In genomic region chrX:130805906-130806305, GRCh38 we compare ENCODE assay signal across 15 cellular contexts.
"Had no signal": no experiment of that assay in that cellular context is flagged by ENCODE, and none has a peak within 500 bp of the region (broad histone marks: within the 10 kb centered on the region; RNA-seq: fewer than 3 reads in every experiment).

No MANE protein-coding gene starts in this region.

- H3K27ac ChIP-seq: ascending aorta, left lung, thyroid gland had no signal

- ATAC-seq: activated T-cell treated with anti-CD3 and anti-CD28 coated beads, Interleukin-2, amount 50 U/mL, for 4 hours; left lung had no signal

- DNase-seq: activated CD4-positive, alpha-beta T cell treated with anti-CD3 and anti-CD28 coated beads, Interleukin-2, amount 10 ng/mL, durations not matched to agents 24 days and 14 days; activated CD8-positive, alpha-beta memory T cell treated with anti-CD3 and anti-CD28 coated beads, Interleukin-2, amount 50 U/mL, for 4 hours; activated naive CD4-positive, alpha-beta T cell treated with anti-CD3 and anti-CD28 coated beads, Interleukin-2, amount 50 U/mL, for 16 hours; activated T-cell treated with anti-CD3 and anti-CD28 coated beads, Interleukin-2, amount 50 U/mL, for 4 hours; dermis blood vessel endothelial cell; effector memory CD4-positive, alpha-beta T cell; hypothalamus; kidney; left lung; occipital lobe; stimulated activated naive CD4-positive, alpha-beta T cell; T1000; thyroid gland had no signal

- H3K27ac Mint-ChIP-seq: activated CD4-positive, alpha-beta T cell treated with anti-CD3 and anti-CD28 coated beads, Interleukin-2, amount 10 ng/mL, durations not matched to agents 24 days and 14 days; progenitor cell of endocrine pancreas had no signal

- H3K4me3 Mint-ChIP-seq: activated CD4-positive, alpha-beta T cell treated with anti-CD3 and anti-CD28 coated beads, Interleukin-2, amount 10 ng/mL, durations not matched to agents 24 days and 14 days; activated T-cell treated with anti-CD3 and anti-CD28 coated beads, Interleukin-2, amount 50 U/mL, for 4 hours had no signal

- H3K9me3 Mint-ChIP-seq: activated CD4-positive, alpha-beta T cell treated with anti-CD3 and anti-CD28 coated beads, Interleukin-2, amount 10 ng/mL, durations not matched to agents 24 days and 14 days; activated T-cell treated with anti-CD3 and anti-CD28 coated beads, Interleukin-2, amount 50 U/mL, for 4 hours had no signal

- H3K4me1 Mint-ChIP-seq: activated CD4-positive, alpha-beta T cell treated with anti-CD3 and anti-CD28 coated beads, Interleukin-2, amount 10 ng/mL, durations not matched to agents 24 days and 14 days had no signal

- H3K27me3 Mint-ChIP-seq: activated CD4-positive, alpha-beta T cell treated with anti-CD3 and anti-CD28 coated beads, Interleukin-2, amount 10 ng/mL, durations not matched to agents 24 days and 14 days; progenitor cell of endocrine pancreas had no signal
